ENCODE assay signal across 1 cellular context in genomic region chr3:156554842-156555687, GRCh38.
TF ChIP-seq lines count a peak whose summit lies in the region.

Gene SSR3 (minus strand): TSS chr3:156555117. CDS start chr3:156555089, 28 bp downstream.

TF ChIP-seq in HepG2, 621 proteins besides CTCF, POLR2A, EP300 and RAD21 (continued from another document and continues in another):
- no peak for TF ChIP-seq SNAPC4 (CRISPR knock-in tag; IDR thresholded peaks at IDR 0.05)
- no peak for TF ChIP-seq DPF2 (CRISPR knock-in tag; IDR thresholded peaks at IDR 0.05; ENCODE audit: borderline replicate concordance, low read depth)
- TF ChIP-seq ZNF350 (CRISPR knock-in tag; IDR thresholded peaks at IDR 0.05; ENCODE audit: borderline replicate concordance, low read depth), result peak; percentile 74; the same call in 1 of the 2 replicates
- no peak for TF ChIP-seq MZF1 (CRISPR knock-in tag; IDR thresholded peaks at IDR 0.05; ENCODE audit: borderline replicate concordance)
- no peak for TF ChIP-seq KDM3A (CRISPR knock-in tag; IDR thresholded peaks at IDR 0.05; ENCODE audit: low read depth)
- peak; percentile 75; the same call in 1 of the 2 replicates for TF ChIP-seq MXD1 (CRISPR knock-in tag; IDR thresholded peaks at IDR 0.05)
- no peak for TF ChIP-seq ZNF780A (CRISPR knock-in tag; IDR thresholded peaks at IDR 0.05)
- no peak for TF ChIP-seq ZMYM2 (CRISPR knock-in tag; IDR thresholded peaks at IDR 0.05)
- TF ChIP-seq RARG (CRISPR knock-in tag; IDR thresholded peaks at IDR 0.05; ENCODE audit: low read depth), result no peak
- TF ChIP-seq TFDP2 (CRISPR knock-in tag; IDR thresholded peaks at IDR 0.05), result peak; percentile 79
- no peak for TF ChIP-seq RERE (CRISPR knock-in tag; IDR thresholded peaks at IDR 0.05; ENCODE audit: low read depth)
- TF ChIP-seq ZBTB37 (CRISPR knock-in tag; IDR thresholded peaks at IDR 0.05), result no peak
- TF ChIP-seq ZNF124 (CRISPR knock-in tag; IDR thresholded peaks at IDR 0.05), result no peak
- TF ChIP-seq FLYWCH1 (CRISPR knock-in tag; IDR thresholded peaks at IDR 0.05), result no peak
- no peak; the same call in 1 of the 2 replicates for TF ChIP-seq ARID5B (CRISPR knock-in tag; IDR thresholded peaks at IDR 0.05)
- TF ChIP-seq NR2F2 (IDR thresholded peaks at IDR 0.05; ENCODE audit: borderline replicate concordance, low read depth), result no peak
- no peak; the same call in 2 of the 3 replicates for TF ChIP-seq MXI1 (IDR thresholded peaks at IDR 0.05; ENCODE audit: borderline replicate concordance, low read depth, low read length)
- TF ChIP-seq TEAD2 (CRISPR knock-in tag; IDR thresholded peaks at IDR 0.05), result no peak
- TF ChIP-seq KAT7 (CRISPR knock-in tag; IDR thresholded peaks at IDR 0.05; ENCODE audit: borderline replicate concordance), result peak; percentile 90; the same call in 1 of the 2 replicates
- TF ChIP-seq GPN1 (CRISPR knock-in tag; IDR thresholded peaks at IDR 0.05; ENCODE audit: borderline replicate concordance), result no peak
- no peak for TF ChIP-seq ZNF550 (CRISPR knock-in tag; IDR thresholded peaks at IDR 0.05; ENCODE audit: borderline replicate concordance)
- TF ChIP-seq ZNF546 (CRISPR knock-in tag; conservative IDR thresholded peaks at IDR 0.05), result 0 out of 2 replicates have a peak, but pooled peaks have one; percentile 47
- no peak for TF ChIP-seq NFIB (CRISPR knock-in tag; IDR thresholded peaks at IDR 0.05; ENCODE audit: borderline replicate concordance)
- no peak for TF ChIP-seq SP140L (CRISPR knock-in tag; IDR thresholded peaks at IDR 0.05; ENCODE audit: borderline replicate concordance)
- no peak for TF ChIP-seq KLF13 (CRISPR knock-in tag; IDR thresholded peaks at IDR 0.05)
- TF ChIP-seq MAF1 (CRISPR knock-in tag; IDR thresholded peaks at IDR 0.05; ENCODE audit: borderline replicate concordance), result no peak
- TF ChIP-seq ELK4 (CRISPR knock-in tag; IDR thresholded peaks at IDR 0.05; ENCODE audit: borderline replicate concordance), result no peak
- TF ChIP-seq ZSCAN22 (CRISPR knock-in tag; IDR thresholded peaks at IDR 0.05), result no peak
- no peak; the same call in 1 of the 2 replicates for TF ChIP-seq AHR (CRISPR knock-in tag; IDR thresholded peaks at IDR 0.05)
- TF ChIP-seq EHMT2 (IDR thresholded peaks at IDR 0.05; ENCODE audit: borderline replicate concordance, low read depth, low read length), result no peak
- no peak for TF ChIP-seq RFX1 (IDR thresholded peaks at IDR 0.05)
- TF ChIP-seq BRCA1 (CRISPR knock-in tag; IDR thresholded peaks at IDR 0.05), result peak; percentile 88
- TF ChIP-seq HOXA5 (CRISPR knock-in tag; IDR thresholded peaks at IDR 0.05), result peak; percentile 41; the same call in 1 of the 2 replicates
- no peak for TF ChIP-seq SRSF4 (IDR thresholded peaks at IDR 0.05; ENCODE audit: low read depth, low read length, poor library complexity, severe bottlenecking)
- TF ChIP-seq IRF1 (CRISPR knock-in tag; IDR thresholded peaks at IDR 0.05; ENCODE audit: low read depth), result no peak
- peak; percentile 72 for TF ChIP-seq ZBTB38 (CRISPR knock-in tag; IDR thresholded peaks at IDR 0.05)
- no peak for TF ChIP-seq ZNF790 (CRISPR knock-in tag; IDR thresholded peaks at IDR 0.05; ENCODE audit: borderline replicate concordance)
- peak; percentile 71 for TF ChIP-seq TFE3 (CRISPR knock-in tag; IDR thresholded peaks at IDR 0.05)
- TF ChIP-seq ATAD3A (CRISPR knock-in tag; IDR thresholded peaks at IDR 0.05), result peak; percentile 71; the same call in 1 of the 2 replicates
- no peak for TF ChIP-seq SYNCRIP (IDR thresholded peaks at IDR 0.05; ENCODE audit: insufficient read depth, low read depth, low read length)
- no peak for TF ChIP-seq TCF7 (IDR thresholded peaks at IDR 0.05; ENCODE audit: low read depth)
